ENCODE assay signal across 20 cellular contexts in genomic region chr6:98458713-98459112, GRCh38.
"Had no signal": no experiment of that assay in that cellular context is flagged by ENCODE, and none has a peak within 500 bp of the region (broad histone marks: within the 10 kb centered on the region; RNA-seq: fewer than 3 reads in every experiment).

No MANE protein-coding gene starts in this region.

- ATAC-seq: stimulated activated naive B cell treated with anti-CD40 and anti-IgM and Interleukin-4, amounts not matched to agents 10 μg/mL and 1 μg/mL and 100 μg/mL, for 72 hours; T-helper 17 cell; upper lobe of right lung had no signal

- H3K9me3 Mint-ChIP-seq: activated naive CD4-positive, alpha-beta T cell treated with anti-CD3 and anti-CD28 coated beads for 36 hours; nephron; stimulated activated naive B cell treated with anti-CD40 and anti-IgM and Interleukin-4, amounts not matched to agents 10 μg/mL and 1 μg/mL and 100 μg/mL, for 72 hours had no signal

- H3K27ac Mint-ChIP-seq: activated naive CD4-positive, alpha-beta T cell treated with anti-CD3 and anti-CD28 coated beads for 36 hours; memory B cell; nephron; stimulated activated naive B cell treated with anti-CD40 and anti-IgM and Interleukin-4, amounts not matched to agents 10 μg/mL and 1 μg/mL and 100 μg/mL, for 72 hours; T-helper 17 cell had no signal

- H3K4me3 Mint-ChIP-seq: activated naive CD4-positive, alpha-beta T cell treated with anti-CD3 and anti-CD28 coated beads for 36 hours; memory B cell; nephron; stimulated activated naive B cell treated with anti-CD40 and anti-IgM and Interleukin-4, amounts not matched to agents 10 μg/mL and 1 μg/mL and 100 μg/mL, for 72 hours; T-helper 17 cell had no signal

- DNase-seq: activated CD4-positive, alpha-beta T cell treated with anti-CD3 and anti-CD28 coated beads for 4 hours; activated CD4-positive, alpha-beta T cell treated with anti-CD3 and anti-CD28 coated beads, Interleukin-2, amount 50 U/mL, for 48 hours; activated CD4-positive, CD25-positive, alpha-beta regulatory T cell; activated effector memory CD4-positive, alpha-beta T cell treated with Interleukin-2 at 50 U/mL for 16 hours; activated naive CD4-positive, alpha-beta T cell treated with anti-CD3 and anti-CD28 coated beads for 36 hours; activated T-cell treated with anti-CD3 and anti-CD28 coated beads, Interleukin-2, amount 50 U/mL, for 48 hours; effector CD4-positive, alpha-beta T cell; erythroblast; foreskin fibroblast; occipital lobe; posterior cingulate gyrus; sigmoid colon; stimulated activated CD4-positive, alpha-beta T cell treated with anti-CD3 and anti-CD28 coated beads, Interleukin-15, amount 100 ng/mL, for 24 hours; stimulated activated CD8-positive, alpha-beta memory T cell treated with anti-CD3 and anti-CD28 coated beads, Interleukin-4, amount 100 ng/mL, for 48 hours; stimulated activated naive B cell treated with anti-CD40 and anti-IgM and Interleukin-4, amounts not matched to agents 10 μg/mL and 1 μg/mL and 100 μg/mL, for 72 hours; SW 1271; T-helper 17 cell; upper lobe of right lung had no signal

- H3K27me3 Mint-ChIP-seq: memory B cell; stimulated activated naive B cell treated with anti-CD40 and anti-IgM and Interleukin-4, amounts not matched to agents 10 μg/mL and 1 μg/mL and 100 μg/mL, for 72 hours; T-helper 17 cell had no signal

- H3K4me1 Mint-ChIP-seq: memory B cell; nephron; stimulated activated naive B cell treated with anti-CD40 and anti-IgM and Interleukin-4, amounts not matched to agents 10 μg/mL and 1 μg/mL and 100 μg/mL, for 72 hours; T-helper 17 cell had no signal

- H3K36me3 Mint-ChIP-seq: memory B cell; stimulated activated naive B cell treated with anti-CD40 and anti-IgM and Interleukin-4, amounts not matched to agents 10 μg/mL and 1 μg/mL and 100 μg/mL, for 72 hours had no signal
